In the genomic region with DNA sequence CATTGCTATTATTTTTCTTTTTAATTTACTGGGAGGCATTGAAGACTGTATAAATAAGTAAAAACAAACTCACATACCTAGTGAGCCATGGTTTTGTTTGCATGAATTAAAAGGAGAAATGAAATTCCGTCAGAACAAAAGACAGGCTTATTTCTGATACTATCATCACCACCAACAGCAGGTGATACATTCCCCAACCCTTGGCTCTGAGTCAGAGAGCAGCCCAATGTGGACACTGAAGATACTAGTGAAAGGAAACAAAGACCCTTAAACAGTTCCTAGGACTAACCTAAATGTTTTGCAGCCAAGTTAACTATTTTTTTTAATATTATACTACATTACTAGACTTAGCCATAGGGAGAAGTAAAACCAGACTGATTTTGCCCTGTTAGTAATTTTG, we compare ENCODE assay signal across 25 cellular contexts. TPM values are rescaled to one million over a fixed set of nuclear protein-coding genes. Genes with fewer than 3 reads are reported as not detected.
"Had no signal": no experiment of that assay in that cellular context is flagged by ENCODE, and none has a peak within 500 bp of the region (broad histone marks: within the 10 kb centered on the region; RNA-seq: fewer than 3 reads in every experiment).

No MANE protein-coding gene starts in this region.

- H3K79me2 ChIP-seq: hepatocyte, parathyroid adenoma had no signal

- H3K27me3 ChIP-seq: hepatocyte, neural progenitor cell, spleen, suprapubic skin, tibial artery, upper lobe of right lung had no signal

- H3K9ac ChIP-seq: neural progenitor cell, parathyroid adenoma had no signal

- ATAC-seq: activated CD8-positive, alpha-beta T cell treated with anti-CD3 and anti-CD28 coated beads for 36 hours; activated naive CD8-positive, alpha-beta T cell treated with anti-CD3 and anti-CD28 coated beads, Interleukin-2, amount 50 U/mL, for 24 hours; activated T-cell treated with anti-CD3 and anti-CD28 coated beads, Interleukin-2, amount 50 U/mL, for 4 hours; natural killer cell; psoas muscle; upper lobe of right lung had no signal

- DNase-seq: activated CD4-positive, alpha-beta T cell treated with anti-CD3 and anti-CD28 coated beads for 1 hour; activated CD4-positive, alpha-beta T cell treated with anti-CD3 and anti-CD28 coated beads, Interleukin-2, amount 10 ng/mL, durations not matched to agents 7 days and 5 days; activated CD8-positive, alpha-beta T cell treated with anti-CD3 and anti-CD28 coated beads for 36 hours; activated naive CD8-positive, alpha-beta T cell treated with anti-CD3 and anti-CD28 coated beads, Interleukin-2, amount 50 U/mL, for 24 hours; activated T-cell treated with anti-CD3 and anti-CD28 coated beads, Interleukin-2, amount 50 U/mL, for 4 hours; amygdala; effector CD4-positive, alpha-beta T cell; islet precursor cell; mammary epithelial cell; midbrain; natural killer cell; occipital lobe; psoas muscle; spleen; stimulated activated naive CD4-positive, alpha-beta T cell; tibial artery; upper lobe of right lung had no signal

- H3K27ac ChIP-seq: hepatocyte, neural progenitor cell, parathyroid adenoma, psoas muscle, spleen, suprapubic skin, tibial artery, upper lobe of right lung had no signal

- H3K36me3 ChIP-seq: neural progenitor cell, spleen, suprapubic skin, tibial artery, upper lobe of right lung had no signal

- FAIRE-seq: frontal cortex, TTC549 had no signal

- H2AFZ ChIP-seq: hepatocyte, neural progenitor cell, parathyroid adenoma had no signal

- H3K4me3 ChIP-seq: hepatocyte, neural progenitor cell, psoas muscle, spleen, suprapubic skin, tibial artery, upper lobe of right lung had no signal

- H3K4me2 ChIP-seq: hepatocyte, neural progenitor cell had no signal

- H3K9me3 ChIP-seq: psoas muscle, spleen, suprapubic skin, tibial artery, upper lobe of right lung had no signal

- H3K4me1 ChIP-seq: neural progenitor cell, parathyroid adenoma, psoas muscle, spleen, suprapubic skin, tibial artery, upper lobe of right lung had no signal

RNA-seq across cellular contexts. Expression of a gene that starts 31.6 kb away (rescaled TPM):
- total RNA-seq: activated CD4-positive, alpha-beta T cell treated with anti-CD3 and anti-CD28 coated beads, Interleukin-2, amount 10 ng/mL, durations not matched to agents 7 days and 5 days; activated CD8-positive, alpha-beta T cell treated with anti-CD3 and anti-CD28 coated beads for 36 hours; activated T-helper 2 cell treated with anti-CD3 and anti-CD28 coated beads, Interferon-gamma antibody, Interleukin-2, Interleukin-4, amounts not matched to agents 10 μg/mL and 5 μg/mL and 100 μg/mL, durations not matched to agents 14 hours and 24 hours and 36 hours; mammary epithelial cell; natural killer cell; psoas muscle; T-helper 1 cell treated with Interleukin-12 subunit alpha and Interleukin-12 subunit beta and Interleukin-4 antibody, amounts not matched to agents 30 ng/mL and 1 ng/mL, for 36 hours had no signal
- polyA plus RNA-seq: mammary epithelial cell, psoas muscle, spleen had no signal
